27 cellular contexts compared by ENCODE assay signal in the genomic region with DNA sequence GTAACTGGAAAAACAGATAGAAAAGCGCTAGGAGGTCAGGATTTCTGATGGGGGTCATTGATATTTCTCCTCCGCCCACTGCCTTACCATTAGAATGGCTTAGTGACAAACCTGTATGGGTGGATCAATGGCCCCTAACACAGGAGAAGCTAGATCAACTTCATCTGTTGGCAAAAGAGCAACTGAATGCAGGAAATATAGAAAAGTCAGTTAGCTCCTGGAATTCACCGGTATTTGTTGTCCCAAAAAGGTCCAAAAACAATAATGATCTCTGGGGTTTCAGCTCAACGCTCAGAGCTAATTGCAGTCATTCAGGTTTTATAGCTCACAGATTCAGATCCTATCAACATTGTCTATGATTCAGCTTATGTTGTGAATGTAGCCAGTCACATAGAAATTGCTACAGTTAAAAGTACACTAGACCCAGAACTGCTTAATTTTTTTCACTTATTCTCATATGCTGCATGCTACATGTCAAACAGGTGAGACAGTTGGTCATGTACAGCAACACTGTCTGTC.
"Had no signal": no experiment of that assay in that cellular context is flagged by ENCODE, and none has a peak within 500 bp of the region (broad histone marks: within the 10 kb centered on the region; RNA-seq: fewer than 3 reads in every experiment).

No MANE protein-coding gene starts in this region.

- H3K9me3 Mint-ChIP-seq: activated B cell treated with CpG ODN at 0.5 μM for 24 hours; activated naive CD4-positive, alpha-beta T cell treated with anti-CD3 and anti-CD28 coated beads for 36 hours; T-helper 1 cell treated with Interleukin-12 subunit alpha and Interleukin-12 subunit beta and Interleukin-4 antibody, amounts not matched to agents 30 μg/mL and 1 μg/mL, for 36 hours had no signal

- H3K36me3 ChIP-seq: esophagus squamous epithelium, gastroesophageal sphincter, heart right ventricle, stomach, suprapubic skin, vagina had no signal

- FAIRE-seq: bronchial epithelial cell had no signal

- H3K27me3 ChIP-seq: esophagus squamous epithelium, gastroesophageal sphincter, stomach, suprapubic skin, vagina had no signal

- H3K4me3 ChIP-seq: esophagus squamous epithelium, gastroesophageal sphincter, heart right ventricle, smooth muscle cell, stomach, suprapubic skin, vagina had no signal

- DNase-seq: activated B cell treated with CpG ODN at 0.5 μM for 24 hours; activated CD4-positive, alpha-beta T cell treated with anti-CD3 and anti-CD28 coated beads for 36 hours; activated CD4-positive, alpha-beta T cell treated with anti-CD3 and anti-CD28 coated beads, Interleukin-2, amount 50 U/mL, for 4 hours; activated effector memory CD4-positive, alpha-beta T cell treated with Interleukin-2 at 50 U/mL for 16 hours; activated naive CD4-positive, alpha-beta T cell treated with anti-CD3 and anti-CD28 coated beads for 36 hours; activated naive CD8-positive, alpha-beta T cell treated with anti-CD3 and anti-CD28 coated beads, Interleukin-2, amount 10 ng/mL, durations not matched to agents 7 days and 5 days; activated T-cell treated with anti-CD3 and anti-CD28 coated beads, Interleukin-2, amount 50 U/mL, for 48 hours; amniotic stem cell; cortex of kidney; endodermal cell; esophagus squamous epithelium; heart right ventricle; left ventricle myocardium superior; stimulated activated CD4-positive, alpha-beta T cell treated with anti-CD3 and anti-CD28 coated beads, Interleukin-15, amount 100 ng/mL, for 24 hours; stomach; T1000 had no signal

- H3K9ac ChIP-seq: parathyroid adenoma had no signal

- H3K27me3 Mint-ChIP-seq: activated B cell treated with CpG ODN at 0.5 μM for 24 hours; activated CD4-positive, alpha-beta T cell treated with anti-CD3 and anti-CD28 coated beads for 36 hours; activated naive CD8-positive, alpha-beta T cell treated with anti-CD3 and anti-CD28 coated beads, Interleukin-2, amount 10 ng/mL, durations not matched to agents 7 days and 5 days; stimulated activated memory B cell treated with anti-CD40 and anti-IgM and Interleukin-4, amounts not matched to agents 10 μg/mL and 1 μg/mL and 100 μg/mL, for 72 hours; type B pancreatic cell had no signal

- H3K27ac ChIP-seq: esophagus squamous epithelium, gastroesophageal sphincter, heart right ventricle, parathyroid adenoma, stomach, suprapubic skin, vagina had no signal

- H3K9me3 ChIP-seq: esophagus squamous epithelium, gastroesophageal sphincter, heart right ventricle, stomach, suprapubic skin, vagina had no signal

- H3K27ac Mint-ChIP-seq: activated B cell treated with CpG ODN at 0.5 μM for 24 hours; activated CD4-positive, alpha-beta T cell treated with anti-CD3 and anti-CD28 coated beads for 36 hours; activated naive CD4-positive, alpha-beta T cell treated with anti-CD3 and anti-CD28 coated beads for 36 hours; activated naive CD8-positive, alpha-beta T cell treated with anti-CD3 and anti-CD28 coated beads, Interleukin-2, amount 10 ng/mL, durations not matched to agents 7 days and 5 days; endodermal cell; stimulated activated memory B cell treated with anti-CD40 and anti-IgM and Interleukin-4, amounts not matched to agents 10 μg/mL and 1 μg/mL and 100 μg/mL, for 72 hours; T-helper 1 cell treated with Interleukin-12 subunit alpha and Interleukin-12 subunit beta and Interleukin-4 antibody, amounts not matched to agents 30 μg/mL and 1 μg/mL, for 36 hours had no signal

- H3K4me3 Mint-ChIP-seq: activated B cell treated with CpG ODN at 0.5 μM for 24 hours; activated CD4-positive, alpha-beta T cell treated with anti-CD3 and anti-CD28 coated beads for 36 hours; activated naive CD4-positive, alpha-beta T cell treated with anti-CD3 and anti-CD28 coated beads for 36 hours; activated naive CD8-positive, alpha-beta T cell treated with anti-CD3 and anti-CD28 coated beads, Interleukin-2, amount 10 ng/mL, durations not matched to agents 7 days and 5 days; endodermal cell; nephron; stimulated activated memory B cell treated with anti-CD40 and anti-IgM and Interleukin-4, amounts not matched to agents 10 μg/mL and 1 μg/mL and 100 μg/mL, for 72 hours; T-helper 1 cell treated with Interleukin-12 subunit alpha and Interleukin-12 subunit beta and Interleukin-4 antibody, amounts not matched to agents 30 μg/mL and 1 μg/mL, for 36 hours; type B pancreatic cell had no signal

- H3K4me1 ChIP-seq: esophagus squamous epithelium, heart right ventricle, parathyroid adenoma, suprapubic skin, vagina had no signal

- ATAC-seq: activated CD4-positive, alpha-beta T cell treated with anti-CD3 and anti-CD28 coated beads for 36 hours; gastroesophageal sphincter; heart right ventricle; left ventricle myocardium superior; sciatic nerve; stimulated activated memory B cell treated with anti-CD40 and anti-IgM and Interleukin-4, amounts not matched to agents 10 μg/mL and 1 μg/mL and 100 μg/mL, for 72 hours had no signal

- H3K36me3 Mint-ChIP-seq: activated naive CD8-positive, alpha-beta T cell treated with anti-CD3 and anti-CD28 coated beads, Interleukin-2, amount 10 ng/mL, durations not matched to agents 7 days and 5 days; type B pancreatic cell had no signal

- H3K4me1 Mint-ChIP-seq: activated B cell treated with CpG ODN at 0.5 μM for 24 hours; activated CD4-positive, alpha-beta T cell treated with anti-CD3 and anti-CD28 coated beads for 36 hours; activated naive CD8-positive, alpha-beta T cell treated with anti-CD3 and anti-CD28 coated beads, Interleukin-2, amount 10 ng/mL, durations not matched to agents 7 days and 5 days; stimulated activated memory B cell treated with anti-CD40 and anti-IgM and Interleukin-4, amounts not matched to agents 10 μg/mL and 1 μg/mL and 100 μg/mL, for 72 hours had no signal
